Comparison of ENCODE assay signal across 8 cellular contexts in genomic region chr20:62356948-62357667, GRCh38. TPM values are rescaled to one million over a fixed set of nuclear protein-coding genes. Genes with fewer than 3 reads are reported as not detected.
DNase-seq lines count a peak whose midpoint lies in the region; ATAC-seq and TF ChIP-seq lines count a peak whose summit lies in the region.

No MANE protein-coding gene starts in this region.

- peak overlapping the region; percentile 91 for H3K27ac ChIP-seq in HCT116 (ENCODE audit: low read depth, low read length)
- H3K27ac ChIP-seq in heart right ventricle: peak overlapping the region; percentile 77 to 98 (median 93)
- H3K27ac ChIP-seq in skeletal muscle tissue (ENCODE audit: low read depth, low read length): peak overlapping the region; percentile 81

- CTCF ChIA-PET in HCT116 (lab: Charles Lee): no interaction called here

- H3K4me1 ChIP-seq in HCT116 (ENCODE audit: control insufficient read depth in 1 of 2, insufficient read depth in 2 of 2, low read length in 2 of 2) (peaks cover 60 to 89% of the 10 kb centered on the region in 2 experiments), heart right ventricle (peaks cover 67 to 95% (median 83%) of the 10 kb centered on the region in 9 donors), skeletal muscle tissue (ENCODE audit: control insufficient read depth in 3 of 3, insufficient read depth in 3 of 3, low read length in 3 of 3) (peaks cover 76 to 89% (median 86%) of the 10 kb centered on the region in 3 donors)

- H3K27me3 ChIP-seq in HCT116 (ENCODE audit: insufficient read depth, low read length) (no peaks in the 10 kb centered on the region), heart right ventricle (peaks cover 0 to 12% (median 0%) of the 10 kb centered on the region in 7 donors), skeletal muscle tissue (ENCODE audit: control insufficient read depth in 3 of 3, insufficient read depth in 3 of 3, low read length in 3 of 3) (no peaks in the 10 kb centered on the region)

- H3K4me3 ChIP-seq in HCT116 (replicated peaks in 1 of 2; ENCODE audit: low read depth in 1 of 2, low read length in 2 of 2) (peak overlapping the region in 1 of 2 experiments; percentile 8; a peak in 1 of 4 replicates), heart right ventricle (peak overlapping the region in 9 of 10 donors; percentile 4 to 44 (median 37)), skeletal muscle tissue (ENCODE audit: low read length in 3 of 3) (peak overlapping the region; percentile 36 to 58 (median 43))

- no peaks in the 10 kb centered on the region for H4K20me1 ChIP-seq in HCT116 (ENCODE audit: insufficient read depth)

- WGBS in heart right ventricle, 2 donors: 15 to 17% methylated on average over 28 to 29 of the region's 29 CpGs

- peaks cover 1 to 11% of the 10 kb centered on the region in 2 experiments; a peak in 2 of 4 replicates for H3K36me3 ChIP-seq in HCT116 (ENCODE audit: control insufficient read depth in 1 of 2, insufficient read depth in 2 of 2, low read length in 2 of 2)
- peaks cover 0 to 16% (median 0%) of the 10 kb centered on the region in 9 donors for H3K36me3 ChIP-seq in heart right ventricle
- peaks cover 0 to 3% (median 0%) of the 10 kb centered on the region in 3 donors for H3K36me3 ChIP-seq in skeletal muscle tissue (ENCODE audit: control insufficient read depth in 3 of 3, insufficient read depth in 3 of 3, low read length in 3 of 3)

- H3K9me3 ChIP-seq in HCT116 (ENCODE audit: control insufficient read depth in 1 of 2, insufficient read depth in 1 of 2, low read depth in 1 of 2, low read length in 2 of 2) (no peaks in the 10 kb centered on the region), heart right ventricle (no peaks in the 10 kb centered on the region), skeletal muscle tissue (ENCODE audit: control insufficient read depth in 3 of 3, low read length in 3 of 3) (no peaks in the 10 kb centered on the region)

- POLR2A ChIA-PET in HCT116 (lab: Charles Lee): interaction anchor here (1.9 kb wide), 1 partner anchor 11 kb away, joined by 4 read pairs; no protein-coding TSS in a partner anchor

- TF ChIP-seq RAD21 in HCT116 (IDR thresholded peaks at IDR 0.05; ENCODE audit: low read depth): no peak

- H3K79me2 ChIP-seq in HCT116 (ENCODE audit: insufficient read depth, low read length): peaks cover 94% of the 10 kb centered on the region

- no TSS peak for BruUV-seq in HCT116 (replicated peaks; lab: Mats Ljungman, UMichigan)

- no peak for ATAC-seq in HCT116
- peak; percentile 40 to 68 (median 52) for ATAC-seq in heart right ventricle
- ATAC-seq in GM19397 (IDR thresholded peaks at IDR 0.05; ENCODE audit: unreplicated experiment): no peak
- ATAC-seq in HG03159 (IDR thresholded peaks at IDR 0.05; ENCODE audit: unreplicated experiment): no peak

- H3K9me2 ChIP-seq in HCT116 (ENCODE audit: insufficient read depth): no peaks in the 10 kb centered on the region

- peak overlapping the region; percentile 60 for H3K4me2 ChIP-seq in HCT116 (ENCODE audit: low read length)

- TF ChIP-seq CTCF in HCT116 (IDR thresholded peaks at IDR 0.05 in 2 of 3, conservative IDR thresholded peaks at IDR 0.05 in 1 of 3; ENCODE audit: borderline replicate concordance in 1 of 3, insufficient read depth in 1 of 3, low read depth in 2 of 3, low read length in 2 of 3) (no peak), heart right ventricle (IDR thresholded peaks at IDR 0.05) (no peak)

- TF ChIP-seq POLR2A in HCT116 (IDR thresholded peaks at IDR 0.05; ENCODE audit: borderline replicate concordance, extremely low read depth, insufficient read depth, insufficient read length): no peak

- H3K9ac ChIP-seq in HCT116 (ENCODE audit: low read length) (peak overlapping the region; percentile 40), skeletal muscle tissue (ENCODE audit: low read depth in 1 of 3, low read length in 3 of 3) (peak overlapping the region in 2 of 3 donors; percentile 53 to 71)

- intact Hi-C loops in HCT116 (cut with micrococcal nuclease) (no loop called here), heart right ventricle (cut with DNase I) (loop anchor here in 1 of 10 donors (2.0 kb wide), 1 partner anchor 24 kb away; no protein-coding TSS in a partner anchor)

- RAD21 ChIA-PET in HCT116 (lab: Charles Lee; ENCODE audit: low non-redundant PET in 1 of 2, low total read pairs in 2 of 2, uncharacterized antibody in 2 of 2, unreplicated experiment in 2 of 2): no interaction called here

- H2AFZ ChIP-seq in HCT116 (ENCODE audit: low read depth, low read length, poor library complexity, severe bottlenecking): no peak overlapping the region

- DNase-seq in HCT116 (ENCODE audit: low read depth, low spot score) (no peak), amniotic epithelial cell (ENCODE audit: low read depth) (peak; percentile 35), heart right ventricle (peak; percentile 86 to 87), NCI-H1092 (lab: John Stamatoyannopoulos, UW) (no peak), NCI-H748 treated with DMSO at 0.1 percent for 48 hours (lab: John Stamatoyannopoulos, UW) (no peak)

TF ChIP-seq in HCT116, 20 proteins besides CTCF, POLR2A, EP300 and RAD21:
- TF ChIP-seq POLR2AphosphoS5 (IDR thresholded peaks at IDR 0.05; ENCODE audit: low read depth, low read length) (peak; percentile 47; the same call in 1 of the 2 replicates), EGR1 (IDR thresholded peaks at IDR 0.05; ENCODE audit: low read depth) (no peak)

RNA-seq across cellular contexts. Expression of gene LAMA5, which starts 10.0 kb away (rescaled TPM):
- total RNA-seq in HCT116 (2021; ENCODE audit: unreplicated experiment) (321 TPM), heart right ventricle (100 to 1,000 TPM in 1 of 10 donors, 10 to 100 TPM in 9; 53.9 to 146 (median 67.2) TPM), skeletal muscle tissue (14.1 TPM)
- 190 and 217 TPM in 2 replicates for polyA plus RNA-seq in HCT116 (2012)
- polyA plus RNA-seq in heart right ventricle: 100 to 1,000 TPM; 103 to 358 TPM

RNA-seq across cellular contexts. Expression of gene RPS21, which starts 29.8 kb away (rescaled TPM):
- total RNA-seq in HCT116 (2021; ENCODE audit: unreplicated experiment) (2,488 TPM), heart right ventricle (100 to 1,000 TPM; 512 to 811 (median 576) TPM), skeletal muscle tissue (1,418 TPM)
- 5,598 and 10,032 TPM in 2 replicates for polyA plus RNA-seq in HCT116 (2012)
- polyA plus RNA-seq in heart right ventricle: 1,000 to 10,000 TPM; 1,609 to 4,111 TPM

RNA-seq across cellular contexts. Expression of gene CABLES2, which starts 50.0 kb away (rescaled TPM):
- total RNA-seq in HCT116 (2021; ENCODE audit: unreplicated experiment) (8.9 TPM), heart right ventricle (10 to 100 TPM in 2 of 10 donors, 1 to 10 TPM in 8; 5.6 to 11.9 (median 8.0) TPM), skeletal muscle tissue (1.0 TPM)
- polyA plus RNA-seq in HCT116 (2012): 8.1 and 9.5 TPM in 2 replicates
- 1 to 10 TPM; 2.9 to 6.9 TPM for polyA plus RNA-seq in heart right ventricle

RNA-seq across cellular contexts. Expression of gene ADRM1, which starts 54.3 kb away (rescaled TPM):
- total RNA-seq in HCT116 (2021; ENCODE audit: unreplicated experiment) (158 TPM), heart right ventricle (10 to 100 TPM; 67.7 to 97.0 (median 73.2) TPM), skeletal muscle tissue (41.8 TPM)
- 196 and 200 TPM in 2 replicates for polyA plus RNA-seq in HCT116 (2012)
- polyA plus RNA-seq in heart right ventricle: 100 to 1,000 TPM in 1 of 2 donors, 10 to 100 TPM in 1; 81.9 to 192 TPM

Comparison
In these comparisons a context has a peak if more than half of its experiments do, and no peak if none do; other contexts are left out.
1. ATAC-seq: peak in heart right ventricle (8 of 8); none in HCT116 (single experiment), GM19397 (single experiment) and HG03159 (single experiment).
2. DNase-seq: peak in amniotic epithelial cell (single experiment) and heart right ventricle (2 of 2); none in HCT116 (single experiment), NCI-H1092 (single experiment) and NCI-H748 treated with DMSO at 0.1 percent for 48 hours (single experiment).
3. Peak in every context shown above with its lines, with median percentiles within 50 percentile points of each other: H3K27ac ChIP-seq.